Comparison of ENCODE assay signal across 11 cellular contexts in the genomic region with DNA sequence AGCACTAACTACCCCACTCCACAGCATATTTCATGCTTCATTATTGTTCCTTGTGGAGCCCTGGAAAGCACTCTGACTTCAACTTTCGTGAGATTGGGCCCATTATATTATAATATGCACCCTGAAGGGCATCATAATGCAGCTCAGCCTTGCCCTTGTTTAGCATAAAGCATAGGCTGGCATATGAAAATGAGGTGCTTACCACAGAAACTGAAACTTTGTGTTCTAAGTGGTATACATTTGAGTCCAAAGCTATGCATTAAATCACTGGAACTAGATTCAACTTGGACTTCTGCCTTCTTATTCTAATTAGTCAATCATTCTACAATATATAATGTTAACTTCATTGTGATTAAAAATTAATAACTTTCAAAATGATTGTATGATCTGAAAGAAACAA.
"Had no signal": no experiment of that assay in that cellular context is flagged by ENCODE, and none has a peak within 500 bp of the region (broad histone marks: within the 10 kb centered on the region; RNA-seq: fewer than 3 reads in every experiment).

No MANE protein-coding gene starts in this region.

- H3K27ac ChIP-seq: GM23248 had no signal

- H3K36me3 ChIP-seq: HAP-1 had no signal

- H3K9me3 ChIP-seq: HAP-1 had no signal

- H3K4me3 ChIP-seq: GM23248, GM23338, HAP-1 had no signal

- DNase-seq: GM23248, GOT3, H7, H9, HCEC 1CT, HFFc6 had no signal

- H2AFZ ChIP-seq: GM23248, GM23338 had no signal

- FAIRE-seq: H1, H54 had no signal

- H3K4me2 ChIP-seq: GM23338 had no signal

- ATAC-seq: GM23338, HCT116 had no signal

- H3K4me1 ChIP-seq: HAP-1 had no signal

- H3K9ac ChIP-seq: GM23248 had no signal
